ENCODE assay signal across 1 cellular context in the genomic region with DNA sequence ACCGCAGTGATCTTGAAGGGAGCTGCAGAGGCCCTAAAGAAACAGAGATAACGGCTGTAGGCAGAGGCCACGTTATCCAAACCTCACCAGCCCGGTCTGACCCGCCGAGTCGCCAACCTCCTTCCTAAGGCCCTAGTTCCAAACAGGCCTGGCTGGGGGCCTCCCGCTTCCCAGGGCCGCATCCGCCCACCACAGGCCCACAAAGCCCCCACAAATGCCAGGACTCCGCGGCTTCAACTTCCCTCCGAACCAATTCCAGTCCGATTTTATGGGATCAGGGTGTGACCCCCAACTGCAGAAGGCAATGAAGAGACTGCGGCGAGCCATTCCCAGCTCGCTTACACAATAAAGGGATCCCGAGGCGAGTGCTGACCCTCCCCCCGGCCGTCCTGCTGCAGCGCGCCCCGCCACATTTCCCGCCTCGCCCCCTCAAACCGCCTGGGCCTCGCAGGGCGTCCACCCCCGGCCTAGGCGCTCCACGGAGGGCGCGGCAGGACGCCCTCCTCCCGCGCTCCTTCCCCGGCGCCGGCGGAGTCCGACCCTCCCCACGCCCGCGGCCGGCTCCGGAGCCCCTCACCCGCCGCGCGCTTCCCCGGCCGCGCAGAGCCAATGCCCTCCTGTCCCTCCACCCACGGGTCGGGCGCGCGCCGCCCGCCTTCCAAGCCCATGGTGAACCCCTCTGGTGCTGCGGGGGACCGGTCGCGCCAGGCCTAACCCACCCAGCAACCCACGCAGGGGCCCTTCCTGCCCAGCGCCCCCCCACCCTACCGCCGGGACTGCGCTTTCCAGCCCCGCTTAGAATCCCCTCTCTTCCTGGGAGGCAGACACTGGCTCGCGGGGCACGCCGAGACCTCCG.
TF ChIP-seq lines count a peak whose summit lies in the region.

No MANE protein-coding gene starts in this region.

TF ChIP-seq in HepG2, 621 proteins besides CTCF, POLR2A, EP300 and RAD21 (continued from another document and continues in another):
- TF ChIP-seq THRA (CRISPR knock-in tag; IDR thresholded peaks at IDR 0.05; ENCODE audit: borderline replicate concordance): no peak
- TF ChIP-seq, protein P1, sequence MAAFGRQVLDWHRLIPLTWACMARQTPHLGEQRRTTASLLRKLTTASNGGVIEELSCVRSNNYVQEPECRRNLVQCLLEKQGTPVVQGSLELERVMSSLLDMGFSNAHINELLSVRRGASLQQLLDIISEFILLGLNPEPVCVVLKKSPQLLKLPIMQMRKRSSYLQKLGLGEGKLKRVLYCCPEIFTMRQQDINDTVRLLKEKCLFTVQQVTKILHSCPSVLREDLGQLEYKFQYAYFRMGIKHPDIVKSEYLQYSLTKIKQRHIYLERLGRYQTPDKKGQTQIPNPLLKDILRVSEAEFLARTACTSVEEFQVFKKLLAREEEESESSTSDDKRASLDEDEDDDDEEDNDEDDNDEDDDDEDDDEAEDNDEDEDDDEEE (CRISPR knock-in tag; IDR thresholded peaks at IDR 0.05): no peak
- TF ChIP-seq, protein P2, sequence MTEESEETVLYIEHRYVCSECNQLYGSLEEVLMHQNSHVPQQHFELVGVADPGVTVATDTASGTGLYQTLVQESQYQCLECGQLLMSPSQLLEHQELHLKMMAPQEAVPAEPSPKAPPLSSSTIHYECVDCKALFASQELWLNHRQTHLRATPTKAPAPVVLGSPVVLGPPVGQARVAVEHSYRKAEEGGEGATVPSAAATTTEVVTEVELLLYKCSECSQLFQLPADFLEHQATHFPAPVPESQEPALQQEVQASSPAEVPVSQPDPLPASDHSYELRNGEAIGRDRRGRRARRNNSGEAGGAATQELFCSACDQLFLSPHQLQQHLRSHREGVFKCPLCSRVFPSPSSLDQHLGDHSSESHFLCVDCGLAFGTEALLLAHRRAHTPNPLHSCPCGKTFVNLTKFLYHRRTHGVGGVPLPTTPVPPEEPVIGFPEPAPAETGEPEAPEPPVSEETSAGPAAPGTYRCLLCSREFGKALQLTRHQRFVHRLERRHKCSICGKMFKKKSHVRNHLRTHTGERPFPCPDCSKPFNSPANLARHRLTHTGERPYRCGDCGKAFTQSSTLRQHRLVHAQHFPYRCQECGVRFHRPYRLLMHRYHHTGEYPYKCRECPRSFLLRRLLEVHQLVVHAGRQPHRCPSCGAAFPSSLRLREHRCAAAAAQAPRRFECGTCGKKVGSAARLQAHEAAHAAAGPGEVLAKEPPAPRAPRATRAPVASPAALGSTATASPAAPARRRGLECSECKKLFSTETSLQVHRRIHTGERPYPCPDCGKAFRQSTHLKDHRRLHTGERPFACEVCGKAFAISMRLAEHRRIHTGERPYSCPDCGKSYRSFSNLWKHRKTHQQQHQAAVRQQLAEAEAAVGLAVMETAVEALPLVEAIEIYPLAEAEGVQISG (CRISPR knock-in tag; IDR thresholded peaks at IDR 0.05): peak; percentile 43
- TF ChIP-seq RBFOX2 (IDR thresholded peaks at IDR 0.05; ENCODE audit: low read depth, low read length): peak; percentile 50; the same call in 1 of the 2 replicates
- TF ChIP-seq ARID2 (CRISPR knock-in tag; IDR thresholded peaks at IDR 0.05; ENCODE audit: borderline replicate concordance): no peak
- TF ChIP-seq NFAT5 (CRISPR knock-in tag; IDR thresholded peaks at IDR 0.05): no peak
- TF ChIP-seq MIER2 (CRISPR knock-in tag; IDR thresholded peaks at IDR 0.05): no peak
- no peak for TF ChIP-seq SIN3B (IDR thresholded peaks at IDR 0.05; ENCODE audit: low read length)
- no peak for TF ChIP-seq NFATC3 (CRISPR knock-in tag; IDR thresholded peaks at IDR 0.05)
- TF ChIP-seq FOSL1 (CRISPR knock-in tag; IDR thresholded peaks at IDR 0.05; ENCODE audit: borderline replicate concordance): no peak
- TF ChIP-seq ZSCAN31 (CRISPR knock-in tag; IDR thresholded peaks at IDR 0.05; ENCODE audit: low read depth): no peak
- TF ChIP-seq DR1 (CRISPR knock-in tag; IDR thresholded peaks at IDR 0.05): 0 out of 2 replicates have a peak, but pooled peaks have one; percentile 39
- TF ChIP-seq TGIF2 (CRISPR knock-in tag; IDR thresholded peaks at IDR 0.05): no peak
- TF ChIP-seq, protein P3, sequence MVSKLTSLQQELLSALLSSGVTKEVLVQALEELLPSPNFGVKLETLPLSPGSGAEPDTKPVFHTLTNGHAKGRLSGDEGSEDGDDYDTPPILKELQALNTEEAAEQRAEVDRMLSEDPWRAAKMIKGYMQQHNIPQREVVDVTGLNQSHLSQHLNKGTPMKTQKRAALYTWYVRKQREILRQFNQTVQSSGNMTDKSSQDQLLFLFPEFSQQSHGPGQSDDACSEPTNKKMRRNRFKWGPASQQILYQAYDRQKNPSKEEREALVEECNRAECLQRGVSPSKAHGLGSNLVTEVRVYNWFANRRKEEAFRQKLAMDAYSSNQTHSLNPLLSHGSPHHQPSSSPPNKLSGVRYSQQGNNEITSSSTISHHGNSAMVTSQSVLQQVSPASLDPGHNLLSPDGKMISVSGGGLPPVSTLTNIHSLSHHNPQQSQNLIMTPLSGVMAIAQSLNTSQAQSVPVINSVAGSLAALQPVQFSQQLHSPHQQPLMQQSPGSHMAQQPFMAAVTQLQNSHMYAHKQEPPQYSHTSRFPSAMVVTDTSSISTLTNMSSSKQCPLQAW (CRISPR knock-in tag; IDR thresholded peaks at IDR 0.05): no peak
- peak; percentile 48 for TF ChIP-seq AGO2 (optimal IDR thresholded peaks at IDR 0.05; ENCODE audit: low read depth, low read length)
- TF ChIP-seq, protein P4, sequence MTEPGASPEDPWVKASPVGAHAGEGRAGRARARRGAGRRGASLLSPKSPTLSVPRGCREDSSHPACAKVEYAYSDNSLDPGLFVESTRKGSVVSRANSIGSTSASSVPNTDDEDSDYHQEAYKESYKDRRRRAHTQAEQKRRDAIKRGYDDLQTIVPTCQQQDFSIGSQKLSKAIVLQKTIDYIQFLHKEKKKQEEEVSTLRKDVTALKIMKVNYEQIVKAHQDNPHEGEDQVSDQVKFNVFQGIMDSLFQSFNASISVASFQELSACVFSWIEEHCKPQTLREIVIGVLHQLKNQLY (CRISPR knock-in tag; IDR thresholded peaks at IDR 0.05): no peak
- TF ChIP-seq PCBP1 (IDR thresholded peaks at IDR 0.05; ENCODE audit: borderline replicate concordance, low read depth, low read length): 0 out of 2 replicates have a peak, but pooled peaks have one; percentile 28
- TF ChIP-seq ZBTB7A (CRISPR knock-in tag; IDR thresholded peaks at IDR 0.05): 0 out of 2 replicates have a peak, but pooled peaks have one; percentile 56
- TF ChIP-seq MXI1 (IDR thresholded peaks at IDR 0.05; ENCODE audit: borderline replicate concordance, low read depth, low read length): 0 out of 3 replicates have a peak, but pooled peaks have one; percentile 16
- TF ChIP-seq ZNF510 (CRISPR knock-in tag; IDR thresholded peaks at IDR 0.05; ENCODE audit: low read depth): no peak
- peak; percentile 54 for TF ChIP-seq SAP130 (CRISPR knock-in tag; IDR thresholded peaks at IDR 0.05; ENCODE audit: low read depth)
- no peak for TF ChIP-seq IKZF1 (IDR thresholded peaks at IDR 0.05)
- peak; percentile 46; the same call in 1 of the 2 replicates for TF ChIP-seq ATF7-NPFF (CRISPR knock-in tag; IDR thresholded peaks at IDR 0.05; ENCODE audit: low read depth)
- TF ChIP-seq ZNF292 (CRISPR knock-in tag; IDR thresholded peaks at IDR 0.05; ENCODE audit: borderline replicate concordance, low read depth): no peak
- TF ChIP-seq KDM5B (CRISPR knock-in tag; IDR thresholded peaks at IDR 0.05; ENCODE audit: borderline replicate concordance): peak; percentile 46; the same call in 1 of the 2 replicates
- TF ChIP-seq, protein P5, sequence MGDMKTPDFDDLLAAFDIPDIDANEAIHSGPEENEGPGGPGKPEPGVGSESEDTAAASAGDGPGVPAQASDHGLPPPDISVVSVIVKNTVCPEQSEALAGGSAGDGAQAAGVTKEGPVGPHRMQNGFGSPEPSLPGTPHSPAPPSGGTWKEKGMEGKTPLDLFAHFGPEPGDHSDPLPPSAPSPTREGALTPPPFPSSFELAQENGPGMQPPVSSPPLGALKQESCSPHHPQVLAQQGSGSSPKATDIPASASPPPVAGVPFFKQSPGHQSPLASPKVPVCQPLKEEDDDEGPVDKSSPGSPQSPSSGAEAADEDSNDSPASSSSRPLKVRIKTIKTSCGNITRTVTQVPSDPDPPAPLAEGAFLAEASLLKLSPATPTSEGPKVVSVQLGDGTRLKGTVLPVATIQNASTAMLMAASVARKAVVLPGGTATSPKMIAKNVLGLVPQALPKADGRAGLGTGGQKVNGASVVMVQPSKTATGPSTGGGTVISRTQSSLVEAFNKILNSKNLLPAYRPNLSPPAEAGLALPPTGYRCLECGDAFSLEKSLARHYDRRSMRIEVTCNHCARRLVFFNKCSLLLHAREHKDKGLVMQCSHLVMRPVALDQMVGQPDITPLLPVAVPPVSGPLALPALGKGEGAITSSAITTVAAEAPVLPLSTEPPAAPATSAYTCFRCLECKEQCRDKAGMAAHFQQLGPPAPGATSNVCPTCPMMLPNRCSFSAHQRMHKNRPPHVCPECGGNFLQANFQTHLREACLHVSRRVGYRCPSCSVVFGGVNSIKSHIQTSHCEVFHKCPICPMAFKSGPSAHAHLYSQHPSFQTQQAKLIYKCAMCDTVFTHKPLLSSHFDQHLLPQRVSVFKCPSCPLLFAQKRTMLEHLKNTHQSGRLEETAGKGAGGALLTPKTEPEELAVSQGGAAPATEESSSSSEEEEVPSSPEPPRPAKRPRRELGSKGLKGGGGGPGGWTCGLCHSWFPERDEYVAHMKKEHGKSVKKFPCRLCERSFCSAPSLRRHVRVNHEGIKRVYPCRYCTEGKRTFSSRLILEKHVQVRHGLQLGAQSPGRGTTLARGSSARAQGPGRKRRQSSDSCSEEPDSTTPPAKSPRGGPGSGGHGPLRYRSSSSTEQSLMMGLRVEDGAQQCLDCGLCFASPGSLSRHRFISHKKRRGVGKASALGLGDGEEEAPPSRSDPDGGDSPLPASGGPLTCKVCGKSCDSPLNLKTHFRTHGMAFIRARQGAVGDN (CRISPR knock-in tag; IDR thresholded peaks at IDR 0.05): peak; percentile 56
- TF ChIP-seq CREM (IDR thresholded peaks at IDR 0.05): no peak
- no peak for TF ChIP-seq CREM (CRISPR knock-in tag; IDR thresholded peaks at IDR 0.05)
- no peak for TF ChIP-seq ZNF431 (CRISPR knock-in tag; IDR thresholded peaks at IDR 0.05; ENCODE audit: borderline replicate concordance, low read depth)
